ENCODE assay signal across 16 cellular contexts in the genomic region with DNA sequence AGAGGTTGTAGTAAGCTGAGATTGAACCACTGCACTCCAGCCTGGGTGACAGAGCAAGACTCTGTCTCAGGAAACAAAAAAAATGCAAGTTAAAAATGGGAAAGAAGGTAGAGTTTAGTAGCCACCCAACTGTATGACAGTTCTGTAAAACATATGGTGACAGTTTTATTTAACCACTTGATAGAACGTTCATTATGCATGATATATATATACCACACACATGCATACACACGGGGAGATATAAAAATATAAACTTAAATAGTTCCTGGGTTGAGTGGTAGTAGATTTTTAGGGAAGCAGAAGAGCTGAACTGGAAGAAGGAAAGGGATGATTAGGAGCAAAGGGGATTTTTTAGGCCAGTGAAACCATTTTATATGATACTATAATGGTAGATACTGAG.
A peak's percentile ranks its signal among the peaks of the same experiment; 100 is the strongest.
DNase-seq lines count a peak whose midpoint lies in the region; ATAC-seq, FAIRE-seq and TF ChIP-seq lines count a peak whose summit lies in the region.
"Had no signal": no experiment of that assay in that cellular context is flagged by ENCODE, and none has a peak within 500 bp of the region (broad histone marks: within the 10 kb centered on the region; RNA-seq: fewer than 3 reads in every experiment).

No MANE protein-coding gene starts in this region.

- TF ChIP-seq POLR2A in K562 (conservative IDR thresholded peaks at IDR 0.05): no peak

- in situ Hi-C loops in K562 (cut with MboI): no loop called here

- no peaks in the 10 kb centered on the region for H3K9me1 ChIP-seq in K562 (ENCODE audit: control insufficient read depth, insufficient read depth, low read length)

- CTCF ChIA-PET in Calu3 (lab: Charles Lee): interaction anchor here (0.7 kb wide), 1 partner anchor 148 kb away, joined by 5 read pairs; no protein-coding TSS in a partner anchor
- CTCF ChIA-PET in HEK293T (lab: Yijun Ruan, JAX): interaction anchor here (0.6 to 1.3 kb wide), 2 partner anchors 15 to 19 kb away, joined by 4 read pairs; no protein-coding TSS in a partner anchor
- CTCF ChIA-PET in K562 (lab: Yijun Ruan, JAX; ENCODE audit: low intra/inter-chr PET ratio): no interaction called here
- CTCF ChIA-PET in MCF 10A (lab: Yijun Ruan, JAX): interaction anchor here (0.9 to 1.0 kb wide), 3 partner anchors 15 to 21 kb away, joined by 3 read pairs; no protein-coding TSS in a partner anchor

- H3K27me3 Mint-ChIP-seq in Calu3 (ENCODE audit: unreplicated experiment): no peaks in the 10 kb centered on the region
- H3K27me3 Mint-ChIP-seq in nephron progenitor cell (ENCODE audit: low read depth, poor library complexity): peaks cover 3% of the 10 kb centered on the region
- H3K27me3 Mint-ChIP-seq in MCF 10A (ENCODE audit: insufficient read depth, unreplicated experiment): no peaks in the 10 kb centered on the region
- H3K27me3 Mint-ChIP-seq: CD8-positive, alpha-beta memory T cell had no signal

- no peak overlapping the region for H2AFZ ChIP-seq in K562 (ENCODE audit: low read depth, low read length)
- H2AFZ ChIP-seq: GM23338 had no signal

- H3K9me3 Mint-ChIP-seq in Calu3 (ENCODE audit: low read depth, unreplicated experiment): no peaks in the 10 kb centered on the region
- H3K9me3 Mint-ChIP-seq in nephron progenitor cell: peaks cover 14% of the 10 kb centered on the region
- no peaks in the 10 kb centered on the region for H3K9me3 Mint-ChIP-seq in MCF 10A (ENCODE audit: unreplicated experiment)
- H3K9me3 Mint-ChIP-seq: CD8-positive, alpha-beta memory T cell had no signal

- BruUV-seq in Calu3 (replicated peaks; lab: Mats Ljungman, UMichigan): no TSS peak
- no TSS peak for BruUV-seq in K562 (replicated peaks; lab: Mats Ljungman, UMichigan)
- BruUV-seq in MCF 10A (replicated peaks; lab: Mats Ljungman, UMichigan): no TSS peak

- TF ChIP-seq EP300 in K562 (IDR thresholded peaks at IDR 0.05; ENCODE audit: low read length): no peak

- H4K20me1 ChIP-seq in K562 (replicated peaks; ENCODE audit: control insufficient read depth, insufficient read depth, low read length): no peaks in the 10 kb centered on the region

- no peak overlapping the region for H3K4me3 ChIP-seq in K562
- H3K4me3 ChIP-seq in psoas muscle: no peak overlapping the region
- H3K4me3 ChIP-seq: GM23338 had no signal

- H3K4me1 ChIP-seq in K562 (replicated peaks in 1 of 2; ENCODE audit: control insufficient read depth in 2 of 2, insufficient read depth in 2 of 2, low read length in 2 of 2): peaks cover 0 to 11% of the 10 kb centered on the region in 2 experiments; a peak in 2 of 5 replicates
- peaks cover 41% of the 10 kb centered on the region for H3K4me1 ChIP-seq in psoas muscle
- H3K4me1 ChIP-seq: Caco-2 had no signal

- H3K4me2 ChIP-seq in K562 (ENCODE audit: insufficient read depth, low read length): no peak overlapping the region
- H3K4me2 ChIP-seq: GM23338 had no signal

- no peak overlapping the region for H3K9ac ChIP-seq in K562 (ENCODE audit: insufficient read depth in 1 of 2, low read depth in 2 of 2, low read length in 2 of 2)

- H3K36me3 ChIP-seq in K562 (ENCODE audit: control insufficient read depth, insufficient read depth, low read length) (peaks cover 29% of the 10 kb centered on the region; the same call in 2 of the 3 replicates), psoas muscle (ENCODE audit: insufficient read depth in 1 of 2, low read depth in 1 of 2) (peaks cover 0 to 5% of the 10 kb centered on the region in 2 donors)

- no peak for FAIRE-seq in K562 (lab: Jason Lieb, UNC)
- FAIRE-seq: GM12891 had no signal

- no peaks in the 10 kb centered on the region for H3K9me3 ChIP-seq in K562 (replicated peaks; ENCODE audit: control insufficient read depth, insufficient read depth, low read depth, low read length)
- H3K9me3 ChIP-seq in psoas muscle: no peaks in the 10 kb centered on the region

- H3K36me3 Mint-ChIP-seq in Calu3 (ENCODE audit: insufficient read depth, unreplicated experiment): peaks cover 19% of the 10 kb centered on the region
- H3K36me3 Mint-ChIP-seq in nephron progenitor cell (ENCODE audit: low read depth): peaks cover 38% of the 10 kb centered on the region
- peaks cover 30% of the 10 kb centered on the region for H3K36me3 Mint-ChIP-seq in MCF 10A (ENCODE audit: insufficient read depth, unreplicated experiment)

- TF ChIP-seq CTCF in Calu3 (IDR thresholded peaks at IDR 0.05; ENCODE audit: unreplicated experiment) (no peak), K562 (IDR thresholded peaks at IDR 0.05 in 2 of 3, conservative IDR thresholded peaks at IDR 0.05 in 1 of 3; ENCODE audit: insufficient read depth in 2 of 3, low read depth in 1 of 3, low read length in 3 of 3) (no peak), nephron progenitor cell (IDR thresholded peaks at IDR 0.05) (no peak), MCF 10A (IDR thresholded peaks at IDR 0.05; ENCODE audit: unreplicated experiment) (no peak), psoas muscle (IDR thresholded peaks at IDR 0.05) (no peak)

- peaks cover 62% of the 10 kb centered on the region for H3K79me2 ChIP-seq in K562 (ENCODE audit: control insufficient read depth, insufficient read depth, low read length)

- intact Hi-C loops in Calu3 (cut with micrococcal nuclease; ENCODE audit: unreplicated experiment) (no loop called here), K562 (cut with micrococcal nuclease) (no loop called here), MCF 10A (cut with micrococcal nuclease) (no loop called here), psoas muscle (cut with DNase I) (no loop called here)

- 71% methylated on average over 2 of the region's 2 CpGs for WGBS in K562 (ENCODE audit: insufficient coverage, low coverage, missing lambda C conversion rate)
- WGBS in psoas muscle, 3 donors: 51 to 87% (median 84%) methylated on average over 2 of the region's 2 CpGs

- H3K27ac Mint-ChIP-seq in Calu3 (ENCODE audit: unreplicated experiment) (peak overlapping the region; percentile 71), nephron progenitor cell (peak overlapping the region; percentile 19), MCF 10A (ENCODE audit: low read depth, unreplicated experiment) (no peak overlapping the region)
- H3K27ac Mint-ChIP-seq: GM23338 had no signal

- DNase-seq in Calu3 (no peak), HEK293T (ENCODE audit: extremely low spot score) (no peak), K562 (ENCODE audit: extremely low read depth in 1 of 4, low spot score in 3 of 4) (no peak), nephron progenitor cell (no peak), DMS 273 (lab: John Stamatoyannopoulos, UW; ENCODE audit: unreplicated experiment) (no peak), MCF 10A (ENCODE audit: unreplicated experiment) (no peak), psoas muscle (no peak)
- DNase-seq: Caco-2; CD8-positive, alpha-beta memory T cell; DMS 273 treated with DMSO at 0.1 percent for 48 hours; DMS79; H7 had no signal

- POLR2A ChIA-PET in HEK293T (lab: Yijun Ruan, JAX) (no interaction called here), K562 (lab: Yijun Ruan, JAX) (interaction anchor here (0.6 to 1.6 kb wide), 4 partner anchors 15 to 102 kb away, joined by 3 to 5 read pairs (median 3); no protein-coding TSS in a partner anchor), MCF 10A (lab: Yijun Ruan, JAX) (interaction anchor here (0.6 to 1.2 kb wide), 4 partner anchors 9 to 445 kb away, joined by 3 read pairs; no protein-coding TSS in a partner anchor)

- H3K27ac ChIP-seq in K562 (ENCODE audit: extremely low read depth, low read depth, low read length) (no peak overlapping the region), psoas muscle (no peak overlapping the region)
- H3K27ac ChIP-seq: HL-60 had no signal

- no peak overlapping the region for H3K4me3 Mint-ChIP-seq in Calu3 (ENCODE audit: low read depth, unreplicated experiment)
- no peak overlapping the region for H3K4me3 Mint-ChIP-seq in nephron progenitor cell
- no peak overlapping the region for H3K4me3 Mint-ChIP-seq in MCF 10A (ENCODE audit: unreplicated experiment)
- H3K4me3 Mint-ChIP-seq: CD8-positive, alpha-beta memory T cell; GM23338 had no signal

- H3K4me1 Mint-ChIP-seq in Calu3 (ENCODE audit: low read depth, unreplicated experiment): peaks cover 33% of the 10 kb centered on the region
- H3K4me1 Mint-ChIP-seq in nephron progenitor cell: no peaks in the 10 kb centered on the region
- H3K4me1 Mint-ChIP-seq in MCF 10A (ENCODE audit: insufficient read depth, unreplicated experiment): peaks cover 30% of the 10 kb centered on the region
- H3K4me1 Mint-ChIP-seq: GM23338 had no signal

- TF ChIP-seq RAD21 in K562 (CRISPR knock-in tag; conservative IDR thresholded peaks at IDR 0.05 in 1 of 2, IDR thresholded peaks at IDR 0.05 in 1 of 2): no peak

- peak; percentile 14; the same call in 2 of the 3 replicates for ATAC-seq in K562
- no peak for ATAC-seq in GM21515 (IDR thresholded peaks at IDR 0.05; ENCODE audit: unreplicated experiment)
- no peak for ATAC-seq in psoas muscle
- ATAC-seq: GM23338 had no signal

- no peaks in the 10 kb centered on the region for H3K27me3 ChIP-seq in K562 (ENCODE audit: control insufficient read depth in 2 of 2, insufficient read depth in 2 of 2, low read length in 2 of 2)
- H3K27me3 ChIP-seq in psoas muscle (ENCODE audit: insufficient read depth in 3 of 3, low read length in 2 of 3): no peaks in the 10 kb centered on the region

TF ChIP-seq in HEK293T, 16 proteins besides CTCF, POLR2A, EP300 and RAD21:
- no peak for TF ChIP-seq BHLHE40 (IDR thresholded peaks at IDR 0.05; ENCODE audit: borderline replicate concordance)
- TF ChIP-seq, protein P1, sequence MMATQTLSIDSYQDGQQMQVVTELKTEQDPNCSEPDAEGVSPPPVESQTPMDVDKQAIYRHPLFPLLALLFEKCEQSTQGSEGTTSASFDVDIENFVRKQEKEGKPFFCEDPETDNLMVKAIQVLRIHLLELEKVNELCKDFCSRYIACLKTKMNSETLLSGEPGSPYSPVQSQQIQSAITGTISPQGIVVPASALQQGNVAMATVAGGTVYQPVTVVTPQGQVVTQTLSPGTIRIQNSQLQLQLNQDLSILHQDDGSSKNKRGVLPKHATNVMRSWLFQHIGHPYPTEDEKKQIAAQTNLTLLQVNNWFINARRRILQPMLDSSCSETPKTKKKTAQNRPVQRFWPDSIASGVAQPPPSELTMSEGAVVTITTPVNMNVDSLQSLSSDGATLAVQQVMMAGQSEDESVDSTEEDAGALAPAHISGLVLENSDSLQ (IDR thresholded peaks at IDR 0.05): peak; percentile 82
- TF ChIP-seq SUZ12 (IDR thresholded peaks at IDR 0.05): no peak

TF ChIP-seq in K562, 482 proteins besides CTCF, POLR2A, EP300 and RAD21 (continues in another document):
- TF ChIP-seq KLF6 (CRISPR knock-in tag; IDR thresholded peaks at IDR 0.05; ENCODE audit: borderline replicate concordance) (no peak), ZNF311 (CRISPR knock-in tag; IDR thresholded peaks at IDR 0.05) (no peak)
- TF ChIP-seq, protein P2, sequence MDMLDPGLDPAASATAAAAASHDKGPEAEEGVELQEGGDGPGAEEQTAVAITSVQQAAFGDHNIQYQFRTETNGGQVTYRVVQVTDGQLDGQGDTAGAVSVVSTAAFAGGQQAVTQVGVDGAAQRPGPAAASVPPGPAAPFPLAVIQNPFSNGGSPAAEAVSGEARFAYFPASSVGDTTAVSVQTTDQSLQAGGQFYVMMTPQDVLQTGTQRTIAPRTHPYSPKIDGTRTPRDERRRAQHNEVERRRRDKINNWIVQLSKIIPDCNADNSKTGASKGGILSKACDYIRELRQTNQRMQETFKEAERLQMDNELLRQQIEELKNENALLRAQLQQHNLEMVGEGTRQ (CRISPR knock-in tag; IDR thresholded peaks at IDR 0.05): no peak
